ENCODE assay signal across 10 cellular contexts in genomic region chr18:21167641-21168372, GRCh38. TPM values are rescaled to one million over a fixed set of nuclear protein-coding genes. Genes with fewer than 3 reads are reported as not detected.
A peak's percentile ranks its signal among the peaks of the same experiment; 100 is the strongest.
DNase-seq lines count a peak whose midpoint lies in the region; ATAC-seq and TF ChIP-seq lines count a peak whose summit lies in the region.
"Had no signal": no experiment of that assay in that cellular context is flagged by ENCODE, and none has a peak within 500 bp of the region (broad histone marks: within the 10 kb centered on the region; RNA-seq: fewer than 3 reads in every experiment).

No MANE protein-coding gene starts in this region.

- H3K4me1 ChIP-seq in tibial artery: peaks cover 0 to 28% (median 6%) of the 10 kb centered on the region in 4 donors

- H3K4me3 ChIP-seq in tibial artery: no peak overlapping the region

- H3K27me3 Mint-ChIP-seq in glutamatergic neuron (ENCODE audit: unreplicated experiment): no peaks in the 10 kb centered on the region

- intact Hi-C loops in tibial artery (cut with DNase I; ENCODE audit: low total_unique reads): no loop called here

- H3K9me3 Mint-ChIP-seq in glutamatergic neuron (ENCODE audit: unreplicated experiment): peaks cover 2% of the 10 kb centered on the region
- H3K9me3 Mint-ChIP-seq: stimulated activated effector memory CD8-positive, alpha-beta T cell treated with anti-CD3 and anti-CD28 coated beads, Interleukin-12 subunit alpha, Interleukin-12 subunit beta, amount 100 ng/mL, for 72 hours had no signal

- H3K4me3 Mint-ChIP-seq in glutamatergic neuron (ENCODE audit: unreplicated experiment): no peak overlapping the region
- H3K4me3 Mint-ChIP-seq: stimulated activated effector memory CD8-positive, alpha-beta T cell treated with anti-CD3 and anti-CD28 coated beads, Interleukin-12 subunit alpha, Interleukin-12 subunit beta, amount 100 ng/mL, for 72 hours had no signal

- H3K9me3 ChIP-seq in tibial artery: no peaks in the 10 kb centered on the region

- H3K27me3 ChIP-seq in tibial artery: no peaks in the 10 kb centered on the region

- H3K4me1 Mint-ChIP-seq in glutamatergic neuron (ENCODE audit: low read depth, unreplicated experiment): peaks cover 2% of the 10 kb centered on the region
- H3K4me1 Mint-ChIP-seq: stimulated activated effector memory CD8-positive, alpha-beta T cell treated with anti-CD3 and anti-CD28 coated beads, Interleukin-12 subunit alpha, Interleukin-12 subunit beta, amount 100 ng/mL, for 72 hours had no signal

- no peak for ATAC-seq in HG02678 (IDR thresholded peaks at IDR 0.05; ENCODE audit: unreplicated experiment)
- ATAC-seq: stimulated activated effector memory CD8-positive, alpha-beta T cell treated with anti-CD3 and anti-CD28 coated beads, Interleukin-12 subunit alpha, Interleukin-12 subunit beta, amount 100 ng/mL, for 72 hours had no signal

- peak; percentile 96 for DNase-seq in COLO668 (lab: John Stamatoyannopoulos, UW; ENCODE audit: unreplicated experiment)
- peak; percentile 91 for DNase-seq in NCI-H128 (lab: John Stamatoyannopoulos, UW; ENCODE audit: unreplicated experiment)
- DNase-seq in RPMI8226: peak; percentile 33
- DNase-seq in islet precursor cell: peak; percentile 62
- no peak for DNase-seq in glutamatergic neuron
- DNase-seq in tibial artery: no peak
- DNase-seq in GDM1 (lab: John Stamatoyannopoulos, UW): no peak
- DNase-seq: MV-4-11 had no signal

- H3K27ac Mint-ChIP-seq in glutamatergic neuron (ENCODE audit: unreplicated experiment): no peak overlapping the region
- H3K27ac Mint-ChIP-seq: stimulated activated effector memory CD8-positive, alpha-beta T cell treated with anti-CD3 and anti-CD28 coated beads, Interleukin-12 subunit alpha, Interleukin-12 subunit beta, amount 100 ng/mL, for 72 hours had no signal

- H3K36me3 Mint-ChIP-seq in glutamatergic neuron (ENCODE audit: unreplicated experiment): no peaks in the 10 kb centered on the region
- H3K36me3 Mint-ChIP-seq: stimulated activated effector memory CD8-positive, alpha-beta T cell treated with anti-CD3 and anti-CD28 coated beads, Interleukin-12 subunit alpha, Interleukin-12 subunit beta, amount 100 ng/mL, for 72 hours had no signal

- TF ChIP-seq CTCF in glutamatergic neuron (IDR thresholded peaks at IDR 0.05; ENCODE audit: partially characterized antibody, unreplicated experiment) (no peak), tibial artery (IDR thresholded peaks at IDR 0.05) (no peak)

- H3K27ac ChIP-seq in tibial artery: no peak overlapping the region

- no peaks in the 10 kb centered on the region for H3K36me3 ChIP-seq in tibial artery

RNA-seq across cellular contexts. Expression of gene ROCK1, which starts 56.2 kb away (rescaled TPM):
- 59.9 TPM for total RNA-seq in glutamatergic neuron (ENCODE audit: unreplicated experiment)

Comparison
In these comparisons a context has a peak if more than half of its experiments do, and no peak if none do; other contexts are left out.
1. DNase-seq: peak in COLO668 (single experiment), NCI-H128 (single experiment), RPMI8226 (single experiment) and islet precursor cell (single experiment); none in glutamatergic neuron (single experiment), tibial artery (0 of 2) and GDM1 (single experiment).